Comparison of ENCODE assay signal across 20 cellular contexts in the genomic region with DNA sequence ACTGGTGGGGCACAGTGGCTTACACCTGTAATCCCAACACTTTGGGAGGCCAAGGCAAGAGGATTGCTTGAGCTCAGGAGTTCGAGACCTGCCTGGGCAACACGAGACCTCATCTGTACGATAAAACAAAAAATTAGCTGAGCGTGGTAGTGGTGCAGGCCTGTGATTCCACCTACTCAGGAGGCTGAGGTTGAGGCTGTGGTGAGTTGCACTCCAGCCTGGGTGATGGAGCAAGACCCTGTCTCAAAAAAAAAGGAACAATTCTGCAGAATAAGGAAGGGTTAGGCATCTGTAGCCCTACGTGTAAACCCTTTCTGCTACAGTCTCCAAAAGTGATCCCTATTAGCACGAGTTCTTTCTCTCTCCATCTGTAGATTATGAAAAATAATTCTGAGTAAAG. TPM values are rescaled to one million over a fixed set of nuclear protein-coding genes. Genes with fewer than 3 reads are reported as not detected.
"Had no signal": no experiment of that assay in that cellular context is flagged by ENCODE, and none has a peak within 500 bp of the region (broad histone marks: within the 10 kb centered on the region; RNA-seq: fewer than 3 reads in every experiment).

No MANE protein-coding gene starts in this region.

- H3K4me3 ChIP-seq: esophagus squamous epithelium, heart right ventricle, ovary, psoas muscle, transverse colon had no signal

- H3K36me3 ChIP-seq: ovary had no signal

- DNase-seq: activated CD4-positive, alpha-beta T cell treated with anti-CD3 and anti-CD28 coated beads for 36 hours; activated CD4-positive, alpha-beta T cell treated with anti-CD3 and anti-CD28 coated beads, Interleukin-2, amount 50 U/mL, for 48 hours; activated gamma-delta T cell treated with Interleukin-2 at 50 U/mL for 16 hours; cerebellar nuclear complex; cortex of kidney; effector memory CD4-positive, alpha-beta T cell; esophagus squamous epithelium; heart right ventricle; left ventricle myocardium superior; mesenchymal stem cell; naive thymus-derived CD8-positive, alpha-beta T cell; ovary; psoas muscle; right cardiac atrium; transverse colon had no signal

- H3K27me3 ChIP-seq: esophagus squamous epithelium, heart right ventricle, ovary, transverse colon had no signal

- H3K4me1 Mint-ChIP-seq: activated CD4-positive, alpha-beta T cell treated with anti-CD3 and anti-CD28 coated beads for 36 hours; naive thymus-derived CD8-positive, alpha-beta T cell; WTC11 had no signal

- ATAC-seq: activated CD4-positive, alpha-beta T cell treated with anti-CD3 and anti-CD28 coated beads for 36 hours; heart right ventricle; left ventricle myocardium superior; naive thymus-derived CD8-positive, alpha-beta T cell; psoas muscle; WTC11 had no signal

- H3K27ac Mint-ChIP-seq: activated CD4-positive, alpha-beta T cell treated with anti-CD3 and anti-CD28 coated beads for 36 hours; activated naive CD8-positive, alpha-beta T cell; stimulated activated naive CD8-positive, alpha-beta T cell treated with anti-CD3 and anti-CD28 coated beads, Interleukin-15, Interleukin-2, amounts not matched to agents 100 ng/mL and 50 ng/mL, for 24 hours; WTC11 had no signal

- H3K27me3 Mint-ChIP-seq: activated CD4-positive, alpha-beta T cell treated with anti-CD3 and anti-CD28 coated beads for 36 hours; activated naive CD8-positive, alpha-beta T cell; naive thymus-derived CD8-positive, alpha-beta T cell; stimulated activated naive CD8-positive, alpha-beta T cell treated with anti-CD3 and anti-CD28 coated beads, Interleukin-15, Interleukin-2, amounts not matched to agents 100 ng/mL and 50 ng/mL, for 24 hours had no signal

- H3K4me1 ChIP-seq: esophagus squamous epithelium, heart right ventricle, psoas muscle, transverse colon had no signal

- H3K4me3 Mint-ChIP-seq: activated CD4-positive, alpha-beta T cell treated with anti-CD3 and anti-CD28 coated beads for 36 hours; activated naive CD8-positive, alpha-beta T cell; naive thymus-derived CD8-positive, alpha-beta T cell; stimulated activated naive CD8-positive, alpha-beta T cell treated with anti-CD3 and anti-CD28 coated beads, Interleukin-15, Interleukin-2, amounts not matched to agents 100 ng/mL and 50 ng/mL, for 24 hours; WTC11 had no signal

- H3K27ac ChIP-seq: esophagus squamous epithelium, heart right ventricle, ovary, psoas muscle, transverse colon had no signal

- H3K9me3 ChIP-seq: esophagus squamous epithelium, ovary, psoas muscle, transverse colon had no signal

RNA-seq across cellular contexts. Expression of gene RNF183, which starts 47.7 kb away (rescaled TPM):
- total RNA-seq: kidney epithelial cell, left ventricle myocardium superior, psoas muscle, right cardiac atrium, skeletal muscle tissue had no signal
- polyA plus RNA-seq: naive thymus-derived CD8-positive, alpha-beta T cell; right cardiac atrium had no signal
